ENCODE assay signal across 28 cellular contexts in the genomic region with DNA sequence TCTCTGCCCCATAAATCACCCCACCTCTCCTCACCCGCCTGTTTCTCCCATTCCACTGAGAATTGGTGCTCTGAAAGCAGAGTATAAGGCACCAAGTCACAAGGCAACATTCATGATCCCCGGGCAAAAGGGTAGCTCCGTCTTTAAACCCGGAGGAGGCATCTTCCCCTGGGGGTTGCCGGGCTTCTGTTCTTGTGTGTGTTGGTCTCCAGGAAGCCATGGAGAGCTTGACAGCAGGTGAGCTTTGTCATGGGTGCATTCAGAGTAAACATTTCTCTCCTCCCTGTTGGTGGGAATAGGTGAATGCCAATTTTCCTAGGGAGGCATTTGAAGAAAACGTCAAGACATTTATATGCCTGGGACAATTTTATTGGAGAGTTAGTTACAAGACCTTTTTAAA.
"Had no signal": no experiment of that assay in that cellular context is flagged by ENCODE, and none has a peak within 500 bp of the region (broad histone marks: within the 10 kb centered on the region; RNA-seq: fewer than 3 reads in every experiment).

No MANE protein-coding gene starts in this region.

- DNase-seq: stimulated activated CD4-positive, alpha-beta T cell treated with anti-CD3 and anti-CD28 coated beads, Interleukin-2, amount 100 ng/mL, for 48 hours; stimulated activated CD4-positive, alpha-beta T cell treated with anti-CD3 and anti-CD28 coated beads, Interleukin-4, amount 100 ng/mL, for 1 hour; stimulated activated CD4-positive, alpha-beta T cell treated with anti-CD3 and anti-CD28 coated beads, Interleukin-4, amount 100 ng/mL, for 24 hours; stimulated activated CD4-positive, alpha-beta T cell treated with anti-CD3 and anti-CD28 coated beads, Interleukin-4, amount 100 ng/mL, for 4 hours; stimulated activated CD8-positive, alpha-beta memory T cell treated with anti-CD3 and anti-CD28 coated beads, Interleukin-4, amount 100 ng/mL, for 48 hours; stimulated activated naive B cell treated with anti-CD40 and anti-IgM and Interleukin-4, amounts not matched to agents 10 μg/mL and 1 μg/mL and 100 μg/mL, for 72 hours; stimulated activated naive CD4-positive, alpha-beta T cell; stimulated activated naive CD4-positive, alpha-beta T cell treated with Interleukin-2 at 50 U/mL for 16 hours; stimulated activated naive CD8-positive, alpha-beta T cell treated with anti-CD3 and anti-CD28 coated beads, Interleukin-15, amount 100 ng/mL, for 72 hours; stimulated activated naive CD8-positive, alpha-beta T cell treated with anti-CD3 and anti-CD28 coated beads, Interleukin-15, Interleukin-2, amounts not matched to agents 100 U/mL and 50 U/mL, for 24 hours; stomach; substantia nigra; testis; thyroid gland; tibial artery; transverse colon; trophoblast cell; upper lobe of left lung; upper lobe of right lung; uterus had no signal

- H3K27me3 ChIP-seq: testis, thyroid gland, tibial nerve, transverse colon, upper lobe of left lung, upper lobe of right lung, uterus, vagina had no signal

- ATAC-seq: stimulated activated effector memory CD8-positive, alpha-beta T cell treated with anti-CD3 and anti-CD28 coated beads, Interleukin-12 subunit alpha, Interleukin-12 subunit beta, amount 100 ng/mL, for 72 hours; stimulated activated memory B cell treated with anti-CD40 and anti-IgM and Interleukin-4, amounts not matched to agents 10 μg/mL and 1 μg/mL and 100 μg/mL, for 72 hours; stimulated activated naive B cell treated with anti-CD40 and anti-IgM and Interleukin-4, amounts not matched to agents 10 μg/mL and 1 μg/mL and 100 μg/mL, for 72 hours; stimulated activated naive CD8-positive, alpha-beta T cell treated with anti-CD3 and anti-CD28 coated beads, Interleukin-15, amount 100 ng/mL, for 72 hours; stimulated activated naive CD8-positive, alpha-beta T cell treated with anti-CD3 and anti-CD28 coated beads, Interleukin-15, Interleukin-2, amounts not matched to agents 100 U/mL and 50 U/mL, for 24 hours; upper lobe of right lung had no signal

- H3K36me3 ChIP-seq: stomach, suprapubic skin, thoracic aorta, thyroid gland, tibial artery, tibial nerve, transverse colon, upper lobe of left lung, upper lobe of right lung, uterus, vagina had no signal

- H3K4me1 Mint-ChIP-seq: stimulated activated effector memory CD8-positive, alpha-beta T cell treated with anti-CD3 and anti-CD28 coated beads, Interleukin-12 subunit alpha, Interleukin-12 subunit beta, amount 100 ng/mL, for 72 hours; stimulated activated memory B cell treated with anti-CD40 and anti-IgM and Interleukin-4, amounts not matched to agents 10 μg/mL and 1 μg/mL and 100 μg/mL, for 72 hours; stimulated activated naive B cell treated with anti-CD40 and anti-IgM and Interleukin-4, amounts not matched to agents 10 μg/mL and 1 μg/mL and 100 μg/mL, for 72 hours had no signal

- H3K4me1 ChIP-seq: stomach, suprapubic skin, testis, thyroid gland, tibial artery, tibial nerve, transverse colon, upper lobe of left lung, upper lobe of right lung, uterus, vagina had no signal

- H3K4me3 ChIP-seq: stomach, suprapubic skin, testis, thoracic aorta, thyroid gland, tibial artery, tibial nerve, transverse colon, upper lobe of left lung, upper lobe of right lung, uterus, vagina had no signal

- H3K9me3 Mint-ChIP-seq: stimulated activated effector memory CD8-positive, alpha-beta T cell treated with anti-CD3 and anti-CD28 coated beads, Interleukin-12 subunit alpha, Interleukin-12 subunit beta, amount 100 ng/mL, for 72 hours; stimulated activated naive B cell treated with anti-CD40 and anti-IgM and Interleukin-4, amounts not matched to agents 10 μg/mL and 1 μg/mL and 100 μg/mL, for 72 hours; stimulated activated naive CD8-positive, alpha-beta T cell treated with anti-CD3 and anti-CD28 coated beads, Interleukin-15, amount 100 ng/mL, for 72 hours; stimulated activated naive CD8-positive, alpha-beta T cell treated with anti-CD3 and anti-CD28 coated beads, Interleukin-15, Interleukin-2, amounts not matched to agents 100 ng/mL and 50 ng/mL, for 24 hours; type B pancreatic cell had no signal

- H3K9me3 ChIP-seq: stomach, suprapubic skin, testis, thoracic aorta, thyroid gland, tibial artery, tibial nerve, transverse colon, upper lobe of left lung, upper lobe of right lung, uterus, vagina had no signal

- H3K27me3 Mint-ChIP-seq: type B pancreatic cell had no signal

- H3K36me3 Mint-ChIP-seq: stimulated activated effector memory CD8-positive, alpha-beta T cell treated with anti-CD3 and anti-CD28 coated beads, Interleukin-12 subunit alpha, Interleukin-12 subunit beta, amount 100 ng/mL, for 72 hours; stimulated activated memory B cell treated with anti-CD40 and anti-IgM and Interleukin-4, amounts not matched to agents 10 μg/mL and 1 μg/mL and 100 μg/mL, for 72 hours; stimulated activated naive B cell treated with anti-CD40 and anti-IgM and Interleukin-4, amounts not matched to agents 10 μg/mL and 1 μg/mL and 100 μg/mL, for 72 hours; type B pancreatic cell had no signal

- H3K4me3 Mint-ChIP-seq: stimulated activated effector memory CD8-positive, alpha-beta T cell treated with anti-CD3 and anti-CD28 coated beads, Interleukin-12 subunit alpha, Interleukin-12 subunit beta, amount 100 ng/mL, for 72 hours; stimulated activated memory B cell treated with anti-CD40 and anti-IgM and Interleukin-4, amounts not matched to agents 10 μg/mL and 1 μg/mL and 100 μg/mL, for 72 hours; stimulated activated naive B cell treated with anti-CD40 and anti-IgM and Interleukin-4, amounts not matched to agents 10 μg/mL and 1 μg/mL and 100 μg/mL, for 72 hours; stimulated activated naive CD8-positive, alpha-beta T cell treated with anti-CD3 and anti-CD28 coated beads, Interleukin-15, amount 100 ng/mL, for 72 hours; stimulated activated naive CD8-positive, alpha-beta T cell treated with anti-CD3 and anti-CD28 coated beads, Interleukin-15, Interleukin-2, amounts not matched to agents 100 ng/mL and 50 ng/mL, for 24 hours; type B pancreatic cell had no signal

- H3K27ac Mint-ChIP-seq: stimulated activated effector memory CD8-positive, alpha-beta T cell treated with anti-CD3 and anti-CD28 coated beads, Interleukin-12 subunit alpha, Interleukin-12 subunit beta, amount 100 ng/mL, for 72 hours; stimulated activated memory B cell treated with anti-CD40 and anti-IgM and Interleukin-4, amounts not matched to agents 10 μg/mL and 1 μg/mL and 100 μg/mL, for 72 hours; stimulated activated naive B cell treated with anti-CD40 and anti-IgM and Interleukin-4, amounts not matched to agents 10 μg/mL and 1 μg/mL and 100 μg/mL, for 72 hours; stimulated activated naive CD8-positive, alpha-beta T cell treated with anti-CD3 and anti-CD28 coated beads, Interleukin-15, amount 100 ng/mL, for 72 hours; stimulated activated naive CD8-positive, alpha-beta T cell treated with anti-CD3 and anti-CD28 coated beads, Interleukin-15, Interleukin-2, amounts not matched to agents 100 ng/mL and 50 ng/mL, for 24 hours; type B pancreatic cell had no signal

- H3K27ac ChIP-seq: stomach, suprapubic skin, testis, thoracic aorta, thyroid gland, tibial artery, tibial nerve, transverse colon, upper lobe of left lung, upper lobe of right lung, uterus, vagina had no signal
